ENCODE assay signal across 17 cellular contexts in the genomic region with DNA sequence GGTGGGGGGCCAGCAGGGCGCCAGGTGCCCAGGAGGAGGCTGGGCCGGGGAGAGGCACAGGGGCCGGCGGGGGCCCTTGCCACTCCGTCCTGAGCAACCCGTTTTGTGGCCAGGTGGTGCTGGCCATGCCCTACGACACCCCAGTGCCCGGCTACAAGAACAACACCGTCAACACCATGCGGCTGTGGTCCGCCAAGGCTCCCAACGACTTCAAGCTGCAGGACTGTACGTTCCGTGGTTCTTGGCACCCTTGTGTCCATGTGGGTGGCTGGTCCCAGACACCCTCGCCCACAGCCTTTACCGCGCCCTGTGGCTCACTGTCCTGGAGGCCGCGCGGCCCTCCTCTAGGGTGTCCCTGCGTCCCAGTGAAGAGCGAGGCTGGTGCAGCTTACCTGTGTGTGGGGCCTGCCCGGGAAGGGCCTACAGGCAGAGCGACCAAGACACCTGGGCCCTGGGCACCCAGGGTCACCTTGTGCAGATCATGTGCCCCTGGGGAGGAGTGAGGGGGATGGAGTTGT. TPM values are rescaled to one million over a fixed set of nuclear protein-coding genes. Genes with fewer than 3 reads are reported as not detected.
DNase-seq lines count a peak whose midpoint lies in the region; ATAC-seq and TF ChIP-seq lines count a peak whose summit lies in the region.
"Had no signal": no experiment of that assay in that cellular context is flagged by ENCODE, and none has a peak within 500 bp of the region (broad histone marks: within the 10 kb centered on the region; RNA-seq: fewer than 3 reads in every experiment).

No MANE protein-coding gene starts in this region.

- H3K4me1 ChIP-seq in right lobe of liver (no peaks in the 10 kb centered on the region), suprapubic skin (peaks cover 33% of the 10 kb centered on the region), hepatocyte (ENCODE audit: insufficient read depth) (no peaks in the 10 kb centered on the region)
- H3K4me1 ChIP-seq: A549 had no signal

- H3K9me3 ChIP-seq in right lobe of liver (no peaks in the 10 kb centered on the region), suprapubic skin (no peaks in the 10 kb centered on the region), hepatocyte (ENCODE audit: low read depth) (no peaks in the 10 kb centered on the region)
- H3K9me3 ChIP-seq: A549 had no signal

- H3K4me3 Mint-ChIP-seq in activated CD4-positive, alpha-beta memory T cell treated with anti-CD3 and anti-CD28 coated beads for 36 hours: no peak overlapping the region
- H3K4me3 Mint-ChIP-seq: CD4-positive, alpha-beta T cell; GM23338; T-helper 1 cell treated with Interleukin-12 subunit alpha and Interleukin-12 subunit beta and Interleukin-4 antibody, amounts not matched to agents 30 μg/mL and 1 μg/mL, for 36 hours had no signal

- TF ChIP-seq POLR2A in right lobe of liver (IDR thresholded peaks at IDR 0.05) (no peak), suprapubic skin (IDR thresholded peaks at IDR 0.05) (no peak)

- H3K9me3 Mint-ChIP-seq in activated CD4-positive, alpha-beta memory T cell treated with anti-CD3 and anti-CD28 coated beads for 36 hours: no peaks in the 10 kb centered on the region
- H3K9me3 Mint-ChIP-seq: activated naive CD4-positive, alpha-beta T cell treated with anti-CD3 and anti-CD28 coated beads, Interleukin-2, amount 50 U/mL, for 72 hours; CD4-positive, alpha-beta T cell; GM23338; T-helper 1 cell treated with Interleukin-12 subunit alpha and Interleukin-12 subunit beta and Interleukin-4 antibody, amounts not matched to agents 30 μg/mL and 1 μg/mL, for 36 hours had no signal

- H3K27me3 Mint-ChIP-seq in activated CD4-positive, alpha-beta memory T cell treated with anti-CD3 and anti-CD28 coated beads for 36 hours: no peaks in the 10 kb centered on the region
- H3K27me3 Mint-ChIP-seq: CD4-positive, alpha-beta T cell had no signal

- H3K79me2 ChIP-seq in hepatocyte: no peaks in the 10 kb centered on the region

- no peak overlapping the region for H2AFZ ChIP-seq in hepatocyte
- H2AFZ ChIP-seq: GM23338 had no signal

- no peaks in the 10 kb centered on the region for H3K4me1 Mint-ChIP-seq in activated CD4-positive, alpha-beta memory T cell treated with anti-CD3 and anti-CD28 coated beads for 36 hours (ENCODE audit: low read depth)
- H3K4me1 Mint-ChIP-seq: GM23338 had no signal

- ATAC-seq in right lobe of liver: no peak
- ATAC-seq: A549; activated naive CD4-positive, alpha-beta T cell treated with anti-CD3 and anti-CD28 coated beads, Interleukin-2, amount 50 U/mL, for 72 hours; GM23338 had no signal

- no peaks in the 10 kb centered on the region for H3K27me3 ChIP-seq in dorsolateral prefrontal cortex
- H3K27me3 ChIP-seq in right lobe of liver: no peaks in the 10 kb centered on the region
- H3K27me3 ChIP-seq in suprapubic skin: no peaks in the 10 kb centered on the region
- no peaks in the 10 kb centered on the region for H3K27me3 ChIP-seq in hepatocyte

- peaks cover 4% of the 10 kb centered on the region for H3K36me3 Mint-ChIP-seq in activated CD4-positive, alpha-beta memory T cell treated with anti-CD3 and anti-CD28 coated beads for 36 hours

- POLR2A ChIA-PET in activated CD4-positive, alpha-beta memory T cell treated with anti-CD3 and anti-CD28 coated beads for 36 hours (lab: Charles Lee): no interaction called here

- no peak overlapping the region for H3K4me2 ChIP-seq in hepatocyte
- H3K4me2 ChIP-seq: A549, GM23338 had no signal

- TF ChIP-seq CTCF in dorsolateral prefrontal cortex (IDR thresholded peaks at IDR 0.05 in 54 of 56, conservative IDR thresholded peaks at IDR 0.05 in 2 of 56; ENCODE audit: low read depth in 1 of 56, partially characterized antibody in 56 of 56): no peak
- no peak for TF ChIP-seq CTCF in right lobe of liver (IDR thresholded peaks at IDR 0.05)
- TF ChIP-seq CTCF in suprapubic skin (IDR thresholded peaks at IDR 0.05): no peak
- TF ChIP-seq CTCF in hepatocyte (IDR thresholded peaks at IDR 0.05; ENCODE audit: poor library complexity): no peak

- H3K4me3 ChIP-seq in dorsolateral prefrontal cortex (no peak overlapping the region), right lobe of liver (no peak overlapping the region), suprapubic skin (no peak overlapping the region), hepatocyte (no peak overlapping the region)
- H3K4me3 ChIP-seq: A549, GM23338 had no signal

- no peak for TF ChIP-seq EP300 in suprapubic skin (IDR thresholded peaks at IDR 0.05)

- no peaks in the 10 kb centered on the region for H4K20me1 ChIP-seq in hepatocyte (ENCODE audit: insufficient read depth, poor library complexity, severe bottlenecking)

- CTCF ChIA-PET in activated CD4-positive, alpha-beta memory T cell treated with anti-CD3 and anti-CD28 coated beads for 36 hours (lab: Charles Lee): no interaction called here

- intact Hi-C loops in dorsolateral prefrontal cortex (cut with DNase I): no loop called here
- intact Hi-C loops in right lobe of liver (cut with DNase I): loop anchor here in 1 of 2 donors (10.0 kb wide), 1 partner anchor 82 kb away; a partner anchor contains a TSS
- intact Hi-C loops in activated CD4-positive, alpha-beta memory T cell treated with anti-CD3 and anti-CD28 coated beads for 36 hours (cut with micrococcal nuclease): no loop called here

- no peaks in the 10 kb centered on the region for H3K9me2 ChIP-seq in hepatocyte (replicated peaks; ENCODE audit: insufficient read depth)

- H3K36me3 ChIP-seq in right lobe of liver (no peaks in the 10 kb centered on the region), suprapubic skin (peaks cover 86% of the 10 kb centered on the region), hepatocyte (replicated peaks; ENCODE audit: insufficient read depth, low read depth) (no peaks in the 10 kb centered on the region)

- H3K27ac ChIP-seq in dorsolateral prefrontal cortex: peak overlapping the region in 32 of 59 donors; percentile 2 to 91 (median 62)
- H3K27ac ChIP-seq in right lobe of liver: no peak overlapping the region
- H3K27ac ChIP-seq in suprapubic skin: no peak overlapping the region
- no peak overlapping the region for H3K27ac ChIP-seq in hepatocyte
- H3K27ac ChIP-seq: HL-60 had no signal

- peak; percentile 54 for DNase-seq in activated effector memory CD4-positive, alpha-beta T cell treated with anti-CD3 and anti-CD28 coated beads, Interleukin-2, amount 50 U/mL, for 16 hours
- no peak for DNase-seq in activated effector memory CD4-positive, alpha-beta T cell treated with Interleukin-2 at 50 U/mL for 16 hours
- DNase-seq in dorsolateral prefrontal cortex: peak; percentile 3 to 43 (median 24)
- peak; percentile 8 to 46 (median 36) for DNase-seq in right lobe of liver
- peak; percentile 46 to 70 for DNase-seq in suprapubic skin (ENCODE audit: low spot score in 2 of 2)
- no peak for DNase-seq in activated CD4-positive, alpha-beta memory T cell treated with anti-CD3 and anti-CD28 coated beads for 36 hours
- DNase-seq in hepatocyte (ENCODE audit: low spot score): no peak
- DNase-seq in SHP77 treated with DMSO at 0.1 percent for 48 hours (lab: John Stamatoyannopoulos, UW): no peak
- DNase-seq: activated CD4-positive, alpha-beta T cell treated with anti-CD3 and anti-CD28 coated beads for 1 hour; NCI-H187; nucleus accumbens had no signal

- WGBS in right lobe of liver (ENCODE audit: insufficient coverage, low coverage, low lambda C conversion rate, missing lambda C conversion rate): no CpG with 5 or more reads among the region's 24 CpGs
- 92% methylated on average over 20 of the region's 24 CpGs for WGBS in suprapubic skin
- WGBS in hepatocyte (ENCODE audit: low lambda C conversion rate, missing lambda C conversion rate): 97% methylated on average over 20 of the region's 24 CpGs

- no peak overlapping the region for H3K27ac Mint-ChIP-seq in activated CD4-positive, alpha-beta memory T cell treated with anti-CD3 and anti-CD28 coated beads for 36 hours
- H3K27ac Mint-ChIP-seq: activated naive CD4-positive, alpha-beta T cell treated with anti-CD3 and anti-CD28 coated beads, Interleukin-2, amount 50 U/mL, for 72 hours; CD4-positive, alpha-beta T cell; GM23338; T-helper 1 cell treated with Interleukin-12 subunit alpha and Interleukin-12 subunit beta and Interleukin-4 antibody, amounts not matched to agents 30 μg/mL and 1 μg/mL, for 36 hours had no signal

RNA-seq across cellular contexts. Expression of a gene that starts 28.7 kb away (rescaled TPM):
- 100 to 1,000 TPM in 116 of 120 experiments, 10 to 100 TPM in 4; 83.2 to 226 (median 146) TPM for total RNA-seq in dorsolateral prefrontal cortex
- 10 to 100 TPM in 3 of 6 experiments, 1 to 10 TPM in 3; 6.6 to 27.4 (median 13.2) TPM for total RNA-seq in right lobe of liver
- total RNA-seq in suprapubic skin: 100 to 1,000 TPM; 142 to 247 (median 198) TPM
- 10 to 100 TPM; 23.4 to 24.0 TPM for total RNA-seq in activated CD4-positive, alpha-beta memory T cell treated with anti-CD3 and anti-CD28 coated beads for 36 hours
- 52.0 and 61.1 TPM in 2 replicates for total RNA-seq in hepatocyte
- 35.0 and 45.3 TPM in 2 replicates for polyA plus RNA-seq in hepatocyte

Comparison
In these comparisons a context has a peak if more than half of its experiments do, and no peak if none do; other contexts are left out.
1. DNase-seq: peak in activated effector memory CD4-positive, alpha-beta T cell treated with anti-CD3 and anti-CD28 coated beads, Interleukin-2, amount 50 U/mL, for 16 hours (single experiment), dorsolateral prefrontal cortex (10 of 10), right lobe of liver (3 of 3) and suprapubic skin (2 of 2); none in activated effector memory CD4-positive, alpha-beta T cell treated with Interleukin-2 at 50 U/mL for 16 hours (single experiment), activated CD4-positive, alpha-beta memory T cell treated with anti-CD3 and anti-CD28 coated beads for 36 hours (single experiment), hepatocyte (single experiment) and SHP77 treated with DMSO at 0.1 percent for 48 hours (single experiment).
2. H3K27ac ChIP-seq: peak in dorsolateral prefrontal cortex (32 of 59); none in right lobe of liver (0 of 3), suprapubic skin (single experiment) and hepatocyte (single experiment).